19 cellular contexts compared by ENCODE assay signal in the genomic region with DNA sequence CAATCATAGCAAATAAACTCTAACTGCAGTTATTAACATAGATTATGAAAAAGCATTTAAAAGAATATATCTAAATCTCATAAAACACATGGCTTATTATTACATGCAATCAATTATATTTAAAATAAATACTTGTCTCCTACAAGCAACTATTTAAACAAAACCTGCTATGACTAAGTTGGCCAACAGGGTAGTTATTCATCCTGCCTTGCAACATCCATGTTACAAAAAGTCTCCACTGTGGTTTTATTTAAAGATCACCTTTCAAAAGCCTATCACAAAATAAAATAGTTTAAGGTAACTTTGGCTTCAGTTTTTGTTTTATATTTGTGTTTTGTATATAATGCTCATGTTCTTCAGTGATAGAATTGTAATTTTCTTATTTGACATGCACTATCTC.
"Had no signal": no experiment of that assay in that cellular context is flagged by ENCODE, and none has a peak within 500 bp of the region (broad histone marks: within the 10 kb centered on the region; RNA-seq: fewer than 3 reads in every experiment).

No MANE protein-coding gene starts in this region.

- H3K36me3 ChIP-seq: ascending aorta, left ventricle myocardium inferior, thyroid gland, vagina had no signal

- H3K27me3 Mint-ChIP-seq: activated CD8-positive, alpha-beta T cell treated with anti-CD3 and anti-CD28 coated beads for 36 hours; natural killer cell treated with Interleukin-12 subunit alpha and Interleukin-12 subunit beta and Interleukin-15 and Interleukin-18, amount 100 ng/mL, for 72 hours; stimulated activated naive B cell treated with anti-CD40 and anti-IgM and Interleukin-4, amounts not matched to agents 10 μg/mL and 1 μg/mL and 100 μg/mL, for 72 hours had no signal

- H3K27ac Mint-ChIP-seq: activated CD8-positive, alpha-beta T cell treated with anti-CD3 and anti-CD28 coated beads for 36 hours; natural killer cell treated with Interleukin-12 subunit alpha and Interleukin-12 subunit beta and Interleukin-15 and Interleukin-18, amount 100 ng/mL, for 72 hours; stimulated activated naive B cell treated with anti-CD40 and anti-IgM and Interleukin-4, amounts not matched to agents 10 μg/mL and 1 μg/mL and 100 μg/mL, for 72 hours had no signal

- DNase-seq: activated CD4-positive, alpha-beta T cell treated with anti-CD3 and anti-CD28 coated beads for 4 hours; activated CD8-positive, alpha-beta T cell treated with anti-CD3 and anti-CD28 coated beads for 36 hours; activated naive CD4-positive, alpha-beta T cell; central memory CD4-positive, alpha-beta T cell; effector CD8-positive, alpha-beta T cell; hippocampal formation; kidney; left ventricle myocardium inferior; mesenchymal stem cell; nucleus accumbens; posterior cingulate gyrus; stimulated activated CD4-positive, alpha-beta T cell treated with anti-CD3 and anti-CD28 coated beads, Interleukin-15, amount 100 ng/mL, for 24 hours; stimulated activated CD4-positive, alpha-beta T cell treated with anti-CD3 and anti-CD28 coated beads, Interleukin-4, amount 100 ng/mL, for 1 hour; stimulated activated naive B cell treated with anti-CD40 and anti-IgM and Interleukin-4, amounts not matched to agents 10 μg/mL and 1 μg/mL and 100 μg/mL, for 72 hours; T-helper 2 cell; thyroid gland had no signal

- H3K9me3 ChIP-seq: ascending aorta, left ventricle myocardium inferior, thyroid gland, vagina had no signal

- H3K4me3 ChIP-seq: ascending aorta, left ventricle myocardium inferior, thyroid gland, vagina had no signal

- H3K4me3 Mint-ChIP-seq: activated CD8-positive, alpha-beta T cell treated with anti-CD3 and anti-CD28 coated beads for 36 hours; natural killer cell treated with Interleukin-12 subunit alpha and Interleukin-12 subunit beta and Interleukin-15 and Interleukin-18, amount 100 ng/mL, for 72 hours; stimulated activated naive B cell treated with anti-CD40 and anti-IgM and Interleukin-4, amounts not matched to agents 10 μg/mL and 1 μg/mL and 100 μg/mL, for 72 hours had no signal

- H3K36me3 Mint-ChIP-seq: natural killer cell treated with Interleukin-12 subunit alpha and Interleukin-12 subunit beta and Interleukin-15 and Interleukin-18, amount 100 ng/mL, for 72 hours; stimulated activated naive B cell treated with anti-CD40 and anti-IgM and Interleukin-4, amounts not matched to agents 10 μg/mL and 1 μg/mL and 100 μg/mL, for 72 hours had no signal

- H3K4me1 ChIP-seq: ascending aorta, left ventricle myocardium inferior, thyroid gland, vagina had no signal

- H3K27me3 ChIP-seq: ascending aorta, thyroid gland, vagina had no signal

- H3K4me1 Mint-ChIP-seq: stimulated activated naive B cell treated with anti-CD40 and anti-IgM and Interleukin-4, amounts not matched to agents 10 μg/mL and 1 μg/mL and 100 μg/mL, for 72 hours had no signal

- FAIRE-seq: kidney had no signal

- H3K27ac ChIP-seq: ascending aorta, left ventricle myocardium inferior, thyroid gland, vagina had no signal
